Comparison of ENCODE assay signal across 22 cellular contexts in the genomic region with DNA sequence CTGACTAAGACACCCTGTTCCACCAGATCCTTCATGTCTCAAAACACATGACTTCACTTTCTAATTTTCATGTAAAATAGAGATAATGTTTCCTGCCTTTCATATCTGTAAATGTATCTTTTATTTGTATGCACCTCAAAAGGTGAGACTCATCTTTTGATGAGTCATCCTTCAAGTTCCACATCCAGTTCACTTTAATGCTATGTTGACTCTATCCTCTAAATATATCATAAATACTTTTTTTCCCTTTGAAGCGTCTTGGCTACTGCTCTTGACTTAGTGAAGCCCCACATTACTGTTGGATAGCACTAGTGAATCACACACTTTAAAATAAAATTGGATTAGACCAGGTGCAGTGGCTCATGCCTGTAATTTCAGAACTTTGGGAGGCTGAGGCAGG.
DNase-seq lines count a peak whose midpoint lies in the region; ATAC-seq, FAIRE-seq and TF ChIP-seq lines count a peak whose summit lies in the region.
"Had no signal": no experiment of that assay in that cellular context is flagged by ENCODE, and none has a peak within 500 bp of the region (broad histone marks: within the 10 kb centered on the region; RNA-seq: fewer than 3 reads in every experiment).

No MANE protein-coding gene starts in this region.

- no peak for ATAC-seq in GM23338
- no peak for ATAC-seq in GM21447 (IDR thresholded peaks at IDR 0.05; ENCODE audit: unreplicated experiment)
- no peak for ATAC-seq in aorta (ENCODE audit: low FRiP score)
- ATAC-seq: GM12878 had no signal

- H3K4me2 ChIP-seq in GM23338: no peak overlapping the region
- H3K4me2 ChIP-seq: BLaER1 treated with 17β-estradiol and CSF1 and Interleukin-3, amounts not matched to agents 10 nM and 100 nM had no signal

- no peaks in the 10 kb centered on the region for H3K27me3 ChIP-seq in GM23338 (ENCODE audit: insufficient read depth)
- no peaks in the 10 kb centered on the region for H3K27me3 ChIP-seq in bronchial epithelial cell (ENCODE audit: control insufficient read depth, insufficient read depth, low read length)
- no peaks in the 10 kb centered on the region for H3K27me3 ChIP-seq in aorta (ENCODE audit: control insufficient read depth in 1 of 2, insufficient read depth in 2 of 2, low read length in 1 of 2)
- H3K27me3 ChIP-seq: BE2C; BLaER1 treated with 17β-estradiol and CSF1 and Interleukin-3, amounts not matched to agents 10 nM and 100 nM had no signal

- intact Hi-C loops in aorta (cut with DNase I): no loop called here

- no peaks in the 10 kb centered on the region for H4K20me1 ChIP-seq in GM23338 (replicated peaks; ENCODE audit: insufficient read depth)
- H4K20me1 ChIP-seq: BLaER1 treated with 17β-estradiol and CSF1 and Interleukin-3, amounts not matched to agents 10 nM and 100 nM had no signal

- FAIRE-seq in bronchial epithelial cell (lab: Jason Lieb, UNC): no peak
- FAIRE-seq: A204.1, D721Med, G401.6, GM12878, H1 had no signal

- H3F3A ChIP-seq in GM23338 (replicated peaks; ENCODE audit: low read depth): no peaks in the 10 kb centered on the region

- H3K36me3 Mint-ChIP-seq in GM23338 (ENCODE audit: low read depth) (peaks cover 4% of the 10 kb centered on the region; the same call in 2 of the 3 replicates), osteocyte (ENCODE audit: unreplicated experiment) (no peaks in the 10 kb centered on the region)
- H3K36me3 Mint-ChIP-seq: CD14-positive monocyte; CD8-positive, alpha-beta memory T cell had no signal

- H3K27ac ChIP-seq in GM23338 (ENCODE audit: low read depth) (no peak overlapping the region), aorta (ENCODE audit: low read depth in 1 of 2, low read length in 2 of 2) (no peak overlapping the region)
- H3K27ac ChIP-seq: BLaER1 treated with 17β-estradiol and CSF1 and Interleukin-3, amounts not matched to agents 10 nM and 100 nM had no signal

- H3K27ac Mint-ChIP-seq in GM23338 (0 out of 2 replicates have a peak overlapping the region, but pooled peaks have one; percentile 4), osteocyte (ENCODE audit: unreplicated experiment) (no peak overlapping the region)
- H3K27ac Mint-ChIP-seq: CD14-positive monocyte; CD4-positive, alpha-beta T cell; CD8-positive, alpha-beta memory T cell had no signal

- 0 out of 2 replicates have a peak overlapping the region, but pooled peaks have one; percentile 30 for H2AFZ ChIP-seq in GM23338

- no peak overlapping the region for H3K4me3 Mint-ChIP-seq in GM23338
- no peak overlapping the region for H3K4me3 Mint-ChIP-seq in osteocyte (ENCODE audit: unreplicated experiment)
- H3K4me3 Mint-ChIP-seq: CD14-positive monocyte; CD4-positive, alpha-beta T cell; CD8-positive, alpha-beta memory T cell had no signal

- H3K9me3 Mint-ChIP-seq in GM23338: peaks cover 9% of the 10 kb centered on the region; the same call in 2 of the 3 replicates
- no peaks in the 10 kb centered on the region for H3K9me3 Mint-ChIP-seq in osteocyte (ENCODE audit: unreplicated experiment)

- H3K4me1 ChIP-seq in GM23338 (ENCODE audit: insufficient read depth) (no peaks in the 10 kb centered on the region), aorta (ENCODE audit: control insufficient read depth in 1 of 2, insufficient read depth in 2 of 2, low read length in 2 of 2) (no peaks in the 10 kb centered on the region)
- H3K4me1 ChIP-seq: BE2C; BLaER1 treated with 17β-estradiol and CSF1 and Interleukin-3, amounts not matched to agents 10 nM and 100 nM had no signal

- TF ChIP-seq CTCF in GM23338 (conservative IDR thresholded peaks at IDR 0.05; ENCODE audit: low read depth in 2 of 2) (no peak), bronchial epithelial cell (IDR thresholded peaks at IDR 0.05; ENCODE audit: insufficient read depth, low read length, severe bottlenecking) (no peak), osteocyte (IDR thresholded peaks at IDR 0.05) (no peak)

- no peak overlapping the region for H3K4me3 ChIP-seq in GM23338
- H3K4me3 ChIP-seq in bronchial epithelial cell (ENCODE audit: low read depth, low read length): no peak overlapping the region
- H3K4me3 ChIP-seq in aorta (ENCODE audit: low read length in 2 of 2): no peak overlapping the region
- H3K4me3 ChIP-seq: BLaER1 treated with 17β-estradiol and CSF1 and Interleukin-3, amounts not matched to agents 10 nM and 100 nM; GM12878 had no signal

- peaks cover 6% of the 10 kb centered on the region for H3K4me1 Mint-ChIP-seq in GM23338
- H3K4me1 Mint-ChIP-seq in osteocyte (ENCODE audit: unreplicated experiment): no peaks in the 10 kb centered on the region
- H3K4me1 Mint-ChIP-seq: CD14-positive monocyte; CD8-positive, alpha-beta memory T cell had no signal

- H3K9me2 ChIP-seq in GM23338 (ENCODE audit: insufficient read depth): peaks cover 8% of the 10 kb centered on the region; the same call in 1 of the 2 replicates

- no peaks in the 10 kb centered on the region for H3K9me3 ChIP-seq in aorta (ENCODE audit: control insufficient read depth, low read length)
- H3K9me3 ChIP-seq: BE2C; BLaER1 treated with 17β-estradiol and CSF1 and Interleukin-3, amounts not matched to agents 10 nM and 100 nM had no signal

- 79 to 83% methylated on average over 1 of the region's 1 CpG for WGBS in aorta, 2 donors

- H3K79me2 ChIP-seq in GM23338 (replicated peaks; ENCODE audit: insufficient read depth): no peaks in the 10 kb centered on the region

- H3K27me3 Mint-ChIP-seq in GM23338 (ENCODE audit: insufficient read depth, low read depth, poor library complexity): peaks cover 2% of the 10 kb centered on the region
- peaks cover 9% of the 10 kb centered on the region for H3K27me3 Mint-ChIP-seq in osteocyte (ENCODE audit: unreplicated experiment)
- H3K27me3 Mint-ChIP-seq: CD4-positive, alpha-beta T cell; CD8-positive, alpha-beta memory T cell had no signal

- DNase-seq in DMS53 (lab: John Stamatoyannopoulos, UW) (peak; percentile 47), GM23338 (ENCODE audit: low spot score) (no peak), bronchial epithelial cell (ENCODE audit: low read depth) (peak; percentile 7), aorta (no peak), osteocyte (ENCODE audit: extremely low spot score, unreplicated experiment) (no peak)
- DNase-seq: ACHN; AML-193; BE2C; CD4-positive, alpha-beta T cell; CD8-positive, alpha-beta memory T cell; DMS 273 treated with DMSO at 0.1 percent for 48 hours; DND-41; H7; HCEC 1CT had no signal

- no peaks in the 10 kb centered on the region for H3K36me3 ChIP-seq in GM23338 (ENCODE audit: insufficient read depth)
- no peaks in the 10 kb centered on the region for H3K36me3 ChIP-seq in bronchial epithelial cell (ENCODE audit: control insufficient read depth, insufficient read depth, low read length)
- H3K36me3 ChIP-seq in aorta (ENCODE audit: control insufficient read depth in 1 of 2, insufficient read depth in 2 of 2, low read length in 1 of 2): no peaks in the 10 kb centered on the region
- H3K36me3 ChIP-seq: BE2C; BLaER1 treated with 17β-estradiol and CSF1 and Interleukin-3, amounts not matched to agents 10 nM and 100 nM had no signal

TF ChIP-seq in GM23338, 12 proteins besides CTCF, POLR2A, EP300 and RAD21 (continues in another document):
- no peak for TF ChIP-seq NANOG (IDR thresholded peaks at IDR 0.05; ENCODE audit: borderline replicate concordance)
- no peak for TF ChIP-seq ZNF114 (CRISPR knock-in tag; IDR thresholded peaks at IDR 0.05)
- no peak for TF ChIP-seq JUNB (IDR thresholded peaks at IDR 0.05; ENCODE audit: unreplicated experiment)
- TF ChIP-seq STAT1 (IDR thresholded peaks at IDR 0.05; ENCODE audit: unreplicated experiment): no peak

Comparison
In these comparisons a context has a peak if more than half of its experiments do, and no peak if none do; other contexts are left out.
1. DNase-seq: peak in DMS53 (single experiment) and bronchial epithelial cell (single experiment); none in GM23338 (single experiment), aorta (0 of 2) and osteocyte (single experiment).